Comparison of ENCODE assay signal across 1 cellular context in the genomic region with DNA sequence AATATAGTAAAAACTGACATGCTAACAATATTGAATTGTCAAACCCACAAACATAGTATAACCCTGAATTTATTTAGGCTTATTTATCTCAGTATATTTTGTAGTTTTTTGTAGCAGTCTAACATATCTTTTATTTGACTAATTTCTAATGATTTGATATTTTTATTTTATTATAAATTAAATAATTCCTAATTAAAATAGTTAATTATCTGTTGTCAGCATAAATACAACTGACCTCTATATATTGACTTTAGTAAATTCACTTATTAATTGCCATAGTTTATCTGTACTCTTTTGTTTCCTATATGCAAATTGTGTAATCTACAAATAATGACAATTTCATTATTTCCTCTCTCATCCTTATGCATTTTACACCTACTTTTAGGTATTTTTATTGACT.
TF ChIP-seq lines count a peak whose summit lies in the region.

No MANE protein-coding gene starts in this region.

TF ChIP-seq in K562, 482 proteins besides CTCF, POLR2A, EP300 and RAD21 (continued from another document):
- TF ChIP-seq, protein P1, sequence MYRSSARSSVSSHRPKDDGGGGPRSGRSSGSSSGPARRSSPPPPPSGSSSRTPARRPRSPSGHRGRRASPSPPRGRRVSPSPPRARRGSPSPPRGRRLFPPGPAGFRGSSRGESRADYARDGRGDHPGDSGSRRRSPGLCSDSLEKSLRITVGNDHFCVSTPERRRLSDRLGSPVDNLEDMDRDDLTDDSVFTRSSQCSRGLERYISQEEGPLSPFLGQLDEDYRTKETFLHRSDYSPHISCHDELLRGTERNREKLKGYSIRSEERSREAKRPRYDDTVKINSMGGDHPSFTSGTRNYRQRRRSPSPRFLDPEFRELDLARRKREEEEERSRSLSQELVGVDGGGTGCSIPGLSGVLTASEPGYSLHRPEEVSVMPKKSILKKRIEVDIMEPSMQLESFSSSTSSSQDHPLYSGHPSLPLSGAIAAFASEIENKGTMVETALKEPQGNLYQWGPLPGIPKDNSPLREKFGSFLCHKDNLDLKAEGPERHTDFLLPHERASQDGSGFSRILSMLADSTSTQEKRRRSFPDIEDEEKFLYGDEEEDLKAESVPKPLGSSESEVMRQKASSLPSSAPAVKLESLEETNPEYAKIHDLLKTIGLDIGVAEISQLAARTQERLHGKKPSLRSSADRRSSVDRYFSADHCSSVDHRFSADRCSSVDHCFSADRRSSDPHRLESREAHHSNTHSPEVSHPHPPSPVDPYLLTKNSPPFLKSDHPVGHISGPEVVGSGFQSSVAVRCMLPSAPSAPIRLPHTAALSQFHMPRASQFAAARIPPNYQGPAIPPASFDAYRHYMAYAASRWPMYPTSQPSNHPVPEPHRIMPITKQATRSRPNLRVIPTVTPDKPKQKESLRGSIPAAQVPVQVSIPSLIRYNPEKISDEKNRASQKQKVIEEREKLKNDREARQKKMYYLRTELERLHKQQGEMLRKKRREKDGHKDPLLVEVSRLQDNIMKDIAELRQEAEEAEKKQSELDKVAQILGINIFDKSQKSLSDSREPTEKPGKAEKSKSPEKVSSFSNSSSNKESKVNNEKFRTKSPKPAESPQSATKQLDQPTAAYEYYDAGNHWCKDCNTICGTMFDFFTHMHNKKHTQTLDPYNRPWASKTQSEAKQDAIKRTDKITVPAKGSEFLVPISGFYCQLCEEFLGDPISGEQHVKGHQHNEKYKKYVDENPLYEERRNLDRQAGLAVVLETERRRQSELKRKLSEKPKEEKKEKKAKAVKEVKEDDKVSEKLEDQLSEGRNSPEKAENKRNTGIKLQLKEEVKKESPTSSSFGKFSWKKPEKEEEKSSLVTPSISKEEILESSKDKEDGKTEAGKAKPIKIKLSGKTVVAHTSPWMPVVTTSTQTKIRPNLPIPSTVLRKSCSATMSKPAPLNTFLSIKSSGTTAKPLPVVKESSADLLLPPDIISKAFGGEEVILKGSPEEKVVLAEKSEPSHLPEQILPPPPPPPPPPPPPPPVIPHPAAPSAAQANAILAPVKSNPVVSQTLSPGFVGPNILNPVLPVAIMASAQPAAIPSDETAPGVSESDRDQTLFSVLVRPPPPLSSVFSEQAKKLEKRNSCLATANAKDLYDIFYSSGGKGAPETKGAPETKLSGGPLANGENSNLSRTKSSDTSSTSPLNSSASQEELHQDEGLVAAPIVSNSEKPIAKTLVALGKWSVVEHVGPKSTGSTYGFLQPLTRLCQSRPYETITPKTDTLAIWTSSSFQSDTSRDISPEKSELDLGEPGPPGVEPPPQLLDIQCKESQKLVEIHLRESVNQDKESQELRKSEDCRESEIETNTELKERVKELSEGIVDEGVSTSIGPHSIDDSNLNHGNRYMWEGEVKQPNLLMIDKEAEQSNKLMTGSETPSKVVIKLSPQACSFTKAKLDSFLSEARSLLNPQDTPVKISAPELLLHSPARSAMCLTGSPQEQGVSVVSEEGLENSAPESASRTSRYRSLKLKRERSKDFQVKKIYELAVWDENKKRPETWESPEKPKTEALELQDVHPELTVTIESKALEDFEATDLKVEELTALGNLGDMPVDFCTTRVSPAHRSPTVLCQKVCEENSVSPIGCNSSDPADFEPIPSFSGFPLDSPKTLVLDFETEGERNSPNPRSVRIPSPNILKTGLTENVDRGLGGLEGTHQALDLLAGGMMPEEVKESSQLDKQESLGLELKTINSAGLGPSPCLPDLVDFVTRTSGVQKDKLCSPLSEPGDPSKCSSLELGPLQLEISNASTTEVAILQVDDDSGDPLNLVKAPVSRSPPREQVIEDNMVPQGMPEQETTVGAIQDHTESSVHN (IDR thresholded peaks at IDR 0.05; ENCODE audit: borderline replicate concordance in 1 of 2, low read depth in 1 of 2), result no peak
- TF ChIP-seq C11orf30 (IDR thresholded peaks at IDR 0.05; ENCODE audit: low read depth) (peak; percentile 26; the same call in 1 of the 2 replicates), MAFK (IDR thresholded peaks at IDR 0.05; ENCODE audit: low read length) (no peak)
